In the genomic region with DNA sequence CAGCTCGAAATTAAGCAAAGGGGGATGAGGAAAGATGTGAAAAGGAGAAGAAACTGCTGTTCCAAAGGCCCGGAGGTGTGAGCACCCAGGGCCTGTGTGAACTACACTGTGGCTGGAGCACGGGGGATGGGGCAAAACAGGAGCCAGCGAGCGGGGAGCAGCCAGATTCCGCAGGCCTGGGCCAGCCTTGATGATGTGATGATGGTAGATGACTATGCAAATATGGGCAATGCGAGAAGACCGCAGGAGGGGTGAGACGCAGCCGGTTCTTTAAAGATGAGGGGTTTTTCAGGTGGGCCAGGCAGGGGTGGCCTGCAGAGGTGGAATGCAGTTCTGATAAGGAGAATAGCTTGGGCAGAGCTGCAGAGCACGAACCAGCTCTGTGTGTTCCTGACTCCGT, we compare ENCODE assay signal across 15 cellular contexts.
"Had no signal": no experiment of that assay in that cellular context is flagged by ENCODE, and none has a peak within 500 bp of the region (broad histone marks: within the 10 kb centered on the region; RNA-seq: fewer than 3 reads in every experiment).

No MANE protein-coding gene starts in this region.

- H3K27me3 Mint-ChIP-seq: activated CD4-positive, alpha-beta T cell treated with anti-CD3 and anti-CD28 coated beads, Interleukin-2, amount 10 ng/mL, durations not matched to agents 7 days and 5 days had no signal

- H3K4me3 Mint-ChIP-seq: activated CD4-positive, alpha-beta T cell treated with anti-CD3 and anti-CD28 coated beads, Interleukin-2, amount 10 ng/mL, durations not matched to agents 7 days and 5 days had no signal

- ATAC-seq: right cardiac atrium, upper lobe of right lung had no signal

- DNase-seq: activated CD4-positive, alpha-beta T cell treated with anti-CD3 and anti-CD28 coated beads, Interleukin-2, amount 10 ng/mL, durations not matched to agents 7 days and 5 days; activated CD8-positive, alpha-beta memory T cell treated with anti-CD3 and anti-CD28 coated beads for 24 hours; activated naive CD4-positive, alpha-beta T cell treated with Interleukin-2 at 50 U/mL for 16 hours; amniotic stem cell; central memory CD4-positive, alpha-beta T cell; colonic mucosa; esophagus squamous epithelium; right cardiac atrium; small intestine; stimulated activated CD4-positive, alpha-beta T cell treated with anti-CD3 and anti-CD28 coated beads, Interleukin-4, amount 100 ng/mL, for 24 hours; stomach; upper lobe of right lung had no signal

- H3K27me3 ChIP-seq: colonic mucosa, esophagus squamous epithelium, hepatocyte, stomach, upper lobe of right lung had no signal

- H3K4me3 ChIP-seq: colonic mucosa, esophagus squamous epithelium, hepatocyte, prostate gland, stomach, thoracic aorta, upper lobe of right lung had no signal

- H3K9me3 ChIP-seq: colonic mucosa, esophagus squamous epithelium, prostate gland, stomach, thoracic aorta, upper lobe of right lung had no signal

- H3K36me3 ChIP-seq: prostate gland had no signal

- H3K9me3 Mint-ChIP-seq: activated CD4-positive, alpha-beta T cell treated with anti-CD3 and anti-CD28 coated beads, Interleukin-2, amount 10 ng/mL, durations not matched to agents 7 days and 5 days had no signal

- H3K4me1 ChIP-seq: esophagus squamous epithelium, upper lobe of right lung had no signal

- FAIRE-seq: small intestine had no signal
